In the genomic region with DNA sequence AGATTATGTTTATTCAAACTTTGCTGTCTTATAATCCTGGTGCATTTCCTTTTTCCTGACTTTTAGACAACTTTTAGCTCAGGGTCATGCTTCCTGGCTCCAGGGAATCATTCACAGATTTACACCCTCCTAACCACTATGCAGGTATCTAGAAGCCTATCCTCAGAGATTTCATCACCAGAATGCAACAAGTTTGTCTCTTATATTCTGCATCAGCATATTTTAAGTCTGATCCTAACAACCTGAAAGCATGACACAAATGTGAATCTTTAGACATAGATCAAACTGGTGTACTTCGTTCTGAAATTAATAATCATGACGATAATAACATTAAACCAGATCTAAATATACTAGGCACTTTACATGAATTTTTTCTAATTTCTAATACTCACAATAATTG, we compare ENCODE assay signal across 3 cellular contexts.
A peak's percentile ranks its signal among the peaks of the same experiment; 100 is the strongest.
TF ChIP-seq lines count a peak whose summit lies in the region.

No MANE protein-coding gene starts in this region.

TF ChIP-seq in HEK293, 187 proteins besides CTCF, POLR2A, EP300 and RAD21:
- TF ChIP-seq ZNF26 (tag by site-specific recombination; IDR thresholded peaks at IDR 0.05): no peak
- TF ChIP-seq SCRT2 (tag by site-specific recombination; IDR thresholded peaks at IDR 0.05): peak; percentile 58; the same call in 1 of the 2 replicates
- TF ChIP-seq ELK4 (IDR thresholded peaks at IDR 0.05; ENCODE audit: borderline replicate concordance, low read depth, low read length): no peak
- no peak for TF ChIP-seq TCF7L2 (IDR thresholded peaks at IDR 0.05; ENCODE audit: borderline replicate concordance, low read depth, low read length)

TF ChIP-seq in IMR-90, 13 proteins besides CTCF, POLR2A, EP300 and RAD21:
- TF ChIP-seq MAFK (IDR thresholded peaks at IDR 0.05; ENCODE audit: low read depth, low read length): peak; percentile 49; the same call in 1 of the 2 replicates
- no peak for TF ChIP-seq ELK1 (IDR thresholded peaks at IDR 0.05; ENCODE audit: borderline replicate concordance, low read depth, low read length)
- TF ChIP-seq CEBPB (IDR thresholded peaks at IDR 0.05; ENCODE audit: low read depth, low read length): no peak

TF ChIP-seq in H1, 55 proteins besides CTCF, POLR2A, EP300 and RAD21:
- TF ChIP-seq SP1 (IDR thresholded peaks at IDR 0.05; ENCODE audit: low read depth, low read length): no peak
- no peak for TF ChIP-seq USF2 (IDR thresholded peaks at IDR 0.05; ENCODE audit: low read length)
- TF ChIP-seq HDAC6 (IDR thresholded peaks at IDR 0.05; ENCODE audit: low read depth, low read length): no peak
- no peak for TF ChIP-seq BCL11A (IDR thresholded peaks at IDR 0.05; ENCODE audit: low read depth in 2 of 2, low read length in 2 of 2)
- TF ChIP-seq SRF (IDR thresholded peaks at IDR 0.05; ENCODE audit: low read depth, low read length): no peak
- TF ChIP-seq RFX5 (IDR thresholded peaks at IDR 0.05; ENCODE audit: borderline replicate concordance, low read depth, low read length): no peak
- TF ChIP-seq CHD7 (IDR thresholded peaks at IDR 0.05; ENCODE audit: insufficient replicate concordance, low read length): no peak
- no peak for TF ChIP-seq CHD1 (IDR thresholded peaks at IDR 0.05; ENCODE audit: low read depth, low read length)
- TF ChIP-seq BRCA1 (IDR thresholded peaks at IDR 0.05; ENCODE audit: low read depth, low read length): no peak
- TF ChIP-seq HDAC2 (IDR thresholded peaks at IDR 0.05; ENCODE audit: borderline replicate concordance in 1 of 2, low read depth in 2 of 2, low read length in 2 of 2): no peak
- TF ChIP-seq SAP30 (IDR thresholded peaks at IDR 0.05; ENCODE audit: insufficient read depth, insufficient replicate concordance, low read length): no peak
- TF ChIP-seq YY1 (IDR thresholded peaks at IDR 0.05; ENCODE audit: low read depth, low read length): no peak
- no peak for TF ChIP-seq JUN (IDR thresholded peaks at IDR 0.05; ENCODE audit: low read depth, low read length)
- no peak for TF ChIP-seq PHF8 (conservative IDR thresholded peaks at IDR 0.05; ENCODE audit: low read depth, low read length)
- TF ChIP-seq CTBP2 (IDR thresholded peaks at IDR 0.05; ENCODE audit: borderline replicate concordance, insufficient read depth, insufficient read length, low read length): no peak
- no peak for TF ChIP-seq NRF1 (IDR thresholded peaks at IDR 0.05; ENCODE audit: low read depth, low read length)
